1 cellular context compared by ENCODE assay signal in genomic region chr12:121816925-121817647, GRCh38.
A peak's percentile ranks its signal among the peaks of the same experiment; 100 is the strongest.
TF ChIP-seq lines count a peak whose summit lies in the region.

No MANE protein-coding gene starts in this region.

TF ChIP-seq in K562, 482 proteins besides CTCF, POLR2A, EP300 and RAD21:
- TF ChIP-seq POLR2G (IDR thresholded peaks at IDR 0.05; ENCODE audit: low read depth, low read length): peak; percentile 55
- no peak for TF ChIP-seq ZNF146 (CRISPR knock-in tag; IDR thresholded peaks at IDR 0.05; ENCODE audit: unreplicated experiment)
- peak; percentile 63 for TF ChIP-seq RBFOX2 (IDR thresholded peaks at IDR 0.05; ENCODE audit: low read depth, low read length)
- TF ChIP-seq TARDBP (IDR thresholded peaks at IDR 0.05): no peak
- TF ChIP-seq RBM22 (IDR thresholded peaks at IDR 0.05; ENCODE audit: low read depth, low read length, poor library complexity, severe bottlenecking): peak; percentile 66
- no peak for TF ChIP-seq NELFE (IDR thresholded peaks at IDR 0.05; ENCODE audit: insufficient read depth, insufficient read length)
TF ChIP-seq in K562: peak in this region for 3.
